Comparison of ENCODE assay signal across 16 cellular contexts in the genomic region with DNA sequence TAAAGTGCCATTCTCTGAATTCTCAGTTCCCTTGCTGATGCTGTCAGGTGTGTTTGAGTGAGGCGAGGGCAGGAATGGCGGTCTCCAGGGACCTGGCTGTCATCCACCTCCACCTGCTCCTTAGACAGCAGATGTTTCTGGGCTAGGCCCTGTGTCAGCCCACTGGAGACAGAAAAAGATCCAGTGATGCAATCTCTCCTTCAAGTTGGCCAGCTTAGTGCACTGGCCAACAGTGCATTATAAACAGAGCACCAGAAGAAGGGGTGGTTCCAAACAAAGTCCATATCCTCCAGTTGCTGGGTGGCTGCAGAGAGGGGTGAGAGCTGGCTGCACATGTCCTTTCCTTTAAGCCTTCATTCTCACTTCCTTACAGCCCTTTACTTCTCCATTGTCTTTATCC. TPM values are rescaled to one million over a fixed set of nuclear protein-coding genes. Genes with fewer than 3 reads are reported as not detected.
A peak's percentile ranks its signal among the peaks of the same experiment; 100 is the strongest.
DNase-seq lines count a peak whose midpoint lies in the region; ATAC-seq, FAIRE-seq and TF ChIP-seq lines count a peak whose summit lies in the region.
"Had no signal": no experiment of that assay in that cellular context is flagged by ENCODE, and none has a peak within 500 bp of the region (broad histone marks: within the 10 kb centered on the region; RNA-seq: fewer than 3 reads in every experiment).

No MANE protein-coding gene starts in this region.

- no peak for TF ChIP-seq POLR2A in GM12892 (IDR thresholded peaks at IDR 0.05; ENCODE audit: low read depth, low read length)

- H3K4me1 ChIP-seq in liver (ENCODE audit: control insufficient read depth in 4 of 4, insufficient read depth in 4 of 4, low read length in 3 of 4) = peaks cover 16 to 30% (median 23%) of the 10 kb centered on the region in 4 donors

- H3K27ac Mint-ChIP-seq in stimulated activated naive CD8-positive, alpha-beta T cell treated with anti-CD3 and anti-CD28 coated beads, Interleukin-15, Interleukin-2, amounts not matched to agents 100 ng/mL and 50 ng/mL, for 24 hours = peak overlapping the region; percentile 88
- peak overlapping the region; percentile 73 for H3K27ac Mint-ChIP-seq in activated naive CD8-positive, alpha-beta T cell treated with anti-CD3 and anti-CD28 coated beads for 36 hours
- no peak overlapping the region; the same call in none of the 2 replicates for H3K27ac Mint-ChIP-seq in HFFc6

- H3K27ac ChIP-seq in liver (ENCODE audit: low read depth in 1 of 2, low read length in 2 of 2) = peak overlapping the region; percentile 62 to 63
- H3K27ac ChIP-seq: brain microvascular endothelial cell, epithelial cell of prostate, neutrophil had no signal

- no peaks in the 10 kb centered on the region for H3K9me3 Mint-ChIP-seq in stimulated activated naive CD8-positive, alpha-beta T cell treated with anti-CD3 and anti-CD28 coated beads, Interleukin-15, Interleukin-2, amounts not matched to agents 100 ng/mL and 50 ng/mL, for 24 hours
- H3K9me3 Mint-ChIP-seq in activated naive CD8-positive, alpha-beta T cell treated with anti-CD3 and anti-CD28 coated beads for 36 hours = no peaks in the 10 kb centered on the region
- no peaks in the 10 kb centered on the region for H3K9me3 Mint-ChIP-seq in HFFc6
- H3K9me3 Mint-ChIP-seq: H9 had no signal

- no peak for TF ChIP-seq CTCF in liver (IDR thresholded peaks at IDR 0.05; ENCODE audit: low read depth, low read length, missing input control)
- no peak for TF ChIP-seq CTCF in HFFc6 (IDR thresholded peaks at IDR 0.05)

- no peak overlapping the region for H3K4me3 ChIP-seq in liver (ENCODE audit: low read depth in 1 of 3, low read length in 3 of 3)

- no peaks in the 10 kb centered on the region for H3K9me3 ChIP-seq in liver (ENCODE audit: control insufficient read depth in 4 of 4, low read length in 3 of 4)
- H3K9me3 ChIP-seq: neutrophil, SK-N-SH had no signal

- TF ChIP-seq RAD21 in liver (IDR thresholded peaks at IDR 0.05) = peak in 1 of 2 donors; percentile 32

- no peaks in the 10 kb centered on the region for H3K27me3 Mint-ChIP-seq in stimulated activated naive CD8-positive, alpha-beta T cell treated with anti-CD3 and anti-CD28 coated beads, Interleukin-15, Interleukin-2, amounts not matched to agents 100 ng/mL and 50 ng/mL, for 24 hours
- no peaks in the 10 kb centered on the region for H3K27me3 Mint-ChIP-seq in activated naive CD8-positive, alpha-beta T cell treated with anti-CD3 and anti-CD28 coated beads for 36 hours
- H3K27me3 Mint-ChIP-seq in HFFc6 (ENCODE audit: insufficient read depth) = peaks cover 3% of the 10 kb centered on the region

- H3K4me3 Mint-ChIP-seq in stimulated activated naive CD8-positive, alpha-beta T cell treated with anti-CD3 and anti-CD28 coated beads, Interleukin-15, Interleukin-2, amounts not matched to agents 100 ng/mL and 50 ng/mL, for 24 hours = no peak overlapping the region
- no peak overlapping the region for H3K4me3 Mint-ChIP-seq in activated naive CD8-positive, alpha-beta T cell treated with anti-CD3 and anti-CD28 coated beads for 36 hours
- no peak overlapping the region for H3K4me3 Mint-ChIP-seq in HFFc6
- H3K4me3 Mint-ChIP-seq: H9 had no signal

- no peak overlapping the region for H3K9ac ChIP-seq in liver (ENCODE audit: low read depth in 1 of 2, low read length in 2 of 2)
- H3K9ac ChIP-seq: SK-N-SH had no signal

- DNase-seq in stimulated activated naive CD8-positive, alpha-beta T cell treated with anti-CD3 and anti-CD28 coated beads, Interleukin-15, Interleukin-2, amounts not matched to agents 100 U/mL and 50 U/mL, for 24 hours = no peak
- DNase-seq in activated naive CD8-positive, alpha-beta T cell treated with anti-CD3 and anti-CD28 coated beads for 36 hours = no peak
- DNase-seq in RPMI8226 = no peak
- DNase-seq in GM12892 (ENCODE audit: insufficient read length) = no peak
- no peak for DNase-seq in glomerular visceral epithelial cell (ENCODE audit: extremely low spot score)
- DNase-seq in HFFc6 = no peak
- DNase-seq: activated CD8-positive, alpha-beta memory T cell treated with anti-CD3 and anti-CD28 coated beads for 24 hours; brain microvascular endothelial cell; H9; Kasumi-1; SK-N-SH; stimulated activated CD4-positive, alpha-beta T cell treated with anti-CD3 and anti-CD28 coated beads, Interleukin-2, amount 100 ng/mL, for 48 hours had no signal

- FAIRE-seq in GM12892 (lab: Jason Lieb, UNC) = no peak

- no peak for ATAC-seq in stimulated activated naive CD8-positive, alpha-beta T cell treated with anti-CD3 and anti-CD28 coated beads, Interleukin-15, Interleukin-2, amounts not matched to agents 100 U/mL and 50 U/mL, for 24 hours

- H3K36me3 ChIP-seq in liver (ENCODE audit: control insufficient read depth in 4 of 4, insufficient read depth in 3 of 4, low read depth in 1 of 4, low read length in 3 of 4) = peaks cover 5 to 14% (median 13%) of the 10 kb centered on the region in 4 donors

- peaks cover 27% of the 10 kb centered on the region for H3K4me1 Mint-ChIP-seq in stimulated activated naive CD8-positive, alpha-beta T cell treated with anti-CD3 and anti-CD28 coated beads, Interleukin-15, Interleukin-2, amounts not matched to agents 100 ng/mL and 50 ng/mL, for 24 hours (ENCODE audit: low read depth)
- peaks cover 27% of the 10 kb centered on the region for H3K4me1 Mint-ChIP-seq in activated naive CD8-positive, alpha-beta T cell treated with anti-CD3 and anti-CD28 coated beads for 36 hours
- peaks cover 45% of the 10 kb centered on the region for H3K4me1 Mint-ChIP-seq in HFFc6 (ENCODE audit: low read depth)

- H3K36me3 Mint-ChIP-seq in stimulated activated naive CD8-positive, alpha-beta T cell treated with anti-CD3 and anti-CD28 coated beads, Interleukin-15, Interleukin-2, amounts not matched to agents 100 ng/mL and 50 ng/mL, for 24 hours (ENCODE audit: low read depth) = peaks cover 74% of the 10 kb centered on the region
- peaks cover 34% of the 10 kb centered on the region for H3K36me3 Mint-ChIP-seq in activated naive CD8-positive, alpha-beta T cell treated with anti-CD3 and anti-CD28 coated beads for 36 hours
- H3K36me3 Mint-ChIP-seq in HFFc6 (ENCODE audit: low read depth) = peaks cover 43% of the 10 kb centered on the region

- 90% methylated on average over 2 of the region's 2 CpGs for WGBS in liver

- H3K27me3 ChIP-seq in liver (ENCODE audit: control insufficient read depth in 4 of 4, insufficient read depth in 4 of 4, low read length in 3 of 4) = no peaks in the 10 kb centered on the region
- H3K27me3 ChIP-seq: brain microvascular endothelial cell, neutrophil had no signal

TF ChIP-seq in liver, 16 proteins besides CTCF, POLR2A, EP300 and RAD21 (continues in another document):
- peak; percentile 28 to 84 for TF ChIP-seq RXRA (IDR thresholded peaks at IDR 0.05)
- TF ChIP-seq, protein P1, sequence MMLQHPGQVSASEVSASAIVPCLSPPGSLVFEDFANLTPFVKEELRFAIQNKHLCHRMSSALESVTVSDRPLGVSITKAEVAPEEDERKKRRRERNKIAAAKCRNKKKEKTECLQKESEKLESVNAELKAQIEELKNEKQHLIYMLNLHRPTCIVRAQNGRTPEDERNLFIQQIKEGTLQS (IDR thresholded peaks at IDR 0.05) = peak; percentile 33
- TF ChIP-seq HNF4A (conservative IDR thresholded peaks at IDR 0.05) = peak; percentile 82 to 92
- TF ChIP-seq, protein P2, sequence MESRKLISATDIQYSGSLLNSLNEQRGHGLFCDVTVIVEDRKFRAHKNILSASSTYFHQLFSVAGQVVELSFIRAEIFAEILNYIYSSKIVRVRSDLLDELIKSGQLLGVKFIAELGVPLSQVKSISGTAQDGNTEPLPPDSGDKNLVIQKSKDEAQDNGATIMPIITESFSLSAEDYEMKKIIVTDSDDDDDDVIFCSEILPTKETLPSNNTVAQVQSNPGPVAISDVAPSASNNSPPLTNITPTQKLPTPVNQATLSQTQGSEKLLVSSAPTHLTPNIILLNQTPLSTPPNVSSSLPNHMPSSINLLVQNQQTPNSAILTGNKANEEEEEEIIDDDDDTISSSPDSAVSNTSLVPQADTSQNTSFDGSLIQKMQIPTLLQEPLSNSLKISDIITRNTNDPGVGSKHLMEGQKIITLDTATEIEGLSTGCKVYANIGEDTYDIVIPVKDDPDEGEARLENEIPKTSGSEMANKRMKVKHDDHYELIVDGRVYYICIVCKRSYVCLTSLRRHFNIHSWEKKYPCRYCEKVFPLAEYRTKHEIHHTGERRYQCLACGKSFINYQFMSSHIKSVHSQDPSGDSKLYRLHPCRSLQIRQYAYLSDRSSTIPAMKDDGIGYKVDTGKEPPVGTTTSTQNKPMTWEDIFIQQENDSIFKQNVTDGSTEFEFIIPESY (IDR thresholded peaks at IDR 0.05) = no peak
- TF ChIP-seq HNF4G (IDR thresholded peaks at IDR 0.05) = no peak
- TF ChIP-seq, protein P3, sequence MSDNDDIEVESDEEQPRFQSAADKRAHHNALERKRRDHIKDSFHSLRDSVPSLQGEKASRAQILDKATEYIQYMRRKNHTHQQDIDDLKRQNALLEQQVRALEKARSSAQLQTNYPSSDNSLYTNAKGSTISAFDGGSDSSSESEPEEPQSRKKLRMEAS (IDR thresholded peaks at IDR 0.05) = peak; percentile 85
- no peak for TF ChIP-seq FOXA1 (IDR thresholded peaks at IDR 0.05)
- TF ChIP-seq EGR1 (IDR thresholded peaks at IDR 0.05; ENCODE audit: low read depth in 2 of 2) = no peak
- no peak for TF ChIP-seq NR2F2 (IDR thresholded peaks at IDR 0.05)

RNA-seq across cellular contexts. Expression of a gene that starts 26.5 kb away (rescaled TPM):
- total RNA-seq in activated naive CD8-positive, alpha-beta T cell treated with anti-CD3 and anti-CD28 coated beads for 36 hours = 10 to 100 TPM; 46.1 to 47.4 TPM
- total RNA-seq in liver = 10 to 100 TPM; 23.4 to 55.4 TPM
- polyA plus RNA-seq in liver = 10 to 100 TPM; 33.4 to 52.2 TPM
- polyA plus RNA-seq in GM12892 (2012; ENCODE audit: missing spikeins) = 45.7 TPM
- 100 to 1,000 TPM in 4 of 6 experiments, 10 to 100 TPM in 2; 82.4 to 103 (median 101) TPM for total RNA-seq in HFFc6 (2021; fragmentation: NEBNext Ultra II Directional; extraction: Animal tissue kit (Norgen Biotek cat#: 25700))

RNA-seq across cellular contexts. Expression of a gene that starts 36.0 kb away (rescaled TPM):
- 10 to 100 TPM; 45.2 to 47.4 TPM for total RNA-seq in activated naive CD8-positive, alpha-beta T cell treated with anti-CD3 and anti-CD28 coated beads for 36 hours
- total RNA-seq in liver = 10 to 100 TPM; 15.2 to 19.9 TPM
- polyA plus RNA-seq in liver = 10 to 100 TPM; 15.6 to 22.0 TPM
- polyA plus RNA-seq in GM12892 (2012; ENCODE audit: missing spikeins) = 20.8 TPM
- 10 to 100 TPM; 34.6 to 38.2 (median 36.0) TPM for total RNA-seq in HFFc6 (2021; fragmentation: NEBNext Ultra II Directional; extraction: Animal tissue kit (Norgen Biotek cat#: 25700))
